In the genomic region with DNA sequence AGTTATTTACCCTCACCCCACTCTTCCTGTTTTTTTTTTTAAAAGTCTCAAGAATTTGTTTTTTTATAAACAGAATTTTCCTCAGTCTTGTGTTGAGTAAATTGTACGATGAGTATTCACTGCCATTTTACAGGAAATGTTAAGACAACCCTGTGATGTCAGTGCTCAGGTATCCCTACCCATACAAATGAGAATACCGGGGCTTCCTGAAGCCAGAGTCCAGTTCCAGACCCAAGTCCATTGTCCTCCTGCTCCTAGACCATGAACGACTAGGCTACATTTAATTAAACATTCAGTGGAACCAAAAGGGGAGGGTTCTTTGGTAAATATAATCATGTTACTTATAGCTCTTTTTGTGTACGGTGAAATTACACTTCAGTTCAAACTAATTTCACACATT, we compare ENCODE assay signal across 17 cellular contexts.
"Had no signal": no experiment of that assay in that cellular context is flagged by ENCODE, and none has a peak within 500 bp of the region (broad histone marks: within the 10 kb centered on the region; RNA-seq: fewer than 3 reads in every experiment).

No MANE protein-coding gene starts in this region.

- DNase-seq: activated CD4-positive, alpha-beta T cell treated with anti-CD3 and anti-CD28 coated beads for 48 hours; activated CD4-positive, alpha-beta T cell treated with anti-CD3 and anti-CD28 coated beads, Interleukin-2, amount 50 U/mL, for 4 hours; activated CD4-positive, CD25-positive, alpha-beta regulatory T cell treated with anti-CD3 and anti-CD28 coated beads, Interleukin-2, amount 50 U/mL, for 72 hours; activated CD8-positive, alpha-beta memory T cell treated with anti-CD3 and anti-CD28 coated beads, Interleukin-2, amount 50 U/mL, for 48 hours; activated CD8-positive, alpha-beta T cell treated with anti-CD3 and anti-CD28 coated beads, Interleukin-2, amount 10 ng/mL, durations not matched to agents 7 days and 5 days; activated naive CD4-positive, alpha-beta T cell; activated T-cell treated with anti-CD3 and anti-CD28 coated beads, Interleukin-2, amount 50 U/mL, for 1 hour; body of pancreas; MM.1S; NCI-H146; NCI-H187 treated with DMSO at 0.1 percent for 48 hours; NCI-H2081 treated with DMSO at 0.1 percent for 48 hours; NCI-H446; NCI-H524; PC-3; SHP77 treated with DMSO at 0.1 percent for 48 hours had no signal

- H3K27me3 ChIP-seq: ascending aorta, body of pancreas had no signal

- H3K4me1 ChIP-seq: ascending aorta, body of pancreas had no signal

- H3K27ac ChIP-seq: ascending aorta, body of pancreas had no signal

- H3K9me3 ChIP-seq: ascending aorta, body of pancreas had no signal

- H3K4me3 ChIP-seq: ascending aorta, body of pancreas had no signal
